In the genomic region with DNA sequence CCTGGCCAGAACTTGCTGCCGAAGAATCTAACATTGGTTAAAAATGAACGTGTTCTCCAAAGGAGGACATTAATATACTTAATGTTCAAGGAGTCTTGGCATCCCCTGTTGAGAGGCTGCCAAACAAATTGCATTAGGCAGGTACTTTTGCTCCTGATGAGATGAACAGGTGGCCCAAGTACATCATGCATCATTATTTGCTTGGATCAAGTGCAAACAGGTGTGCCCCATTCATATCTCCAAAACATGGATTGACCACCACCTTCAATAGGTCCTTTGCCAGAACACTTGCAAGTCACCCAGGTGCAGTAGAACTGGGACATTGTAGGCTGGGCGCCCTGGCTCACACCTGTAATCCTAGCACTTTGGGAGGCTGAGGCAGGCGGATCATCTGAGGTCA, we compare ENCODE assay signal across 30 cellular contexts.
"Had no signal": no experiment of that assay in that cellular context is flagged by ENCODE, and none has a peak within 500 bp of the region (broad histone marks: within the 10 kb centered on the region; RNA-seq: fewer than 3 reads in every experiment).

No MANE protein-coding gene starts in this region.

- H3K27me3 Mint-ChIP-seq: activated CD8-positive, alpha-beta memory T cell treated with anti-CD3 and anti-CD28 coated beads, Interleukin-2, amount 10 ng/mL, durations not matched to agents 7 days and 5 days; stimulated activated memory B cell treated with anti-CD40 and anti-IgM and Interleukin-4, amounts not matched to agents 10 μg/mL and 1 μg/mL and 100 μg/mL, for 72 hours; stimulated activated naive CD8-positive, alpha-beta T cell treated with anti-CD3 and anti-CD28 coated beads, Interleukin-15, amount 100 ng/mL, for 72 hours had no signal

- H3K9me3 ChIP-seq: psoas muscle had no signal

- H3K9ac ChIP-seq: parathyroid adenoma had no signal

- H3K4me1 Mint-ChIP-seq: activated B cell treated with CpG ODN at 0.5 μM for 24 hours; activated CD8-positive, alpha-beta memory T cell treated with anti-CD3 and anti-CD28 coated beads, Interleukin-2, amount 10 ng/mL, durations not matched to agents 7 days and 5 days; immature natural killer cell; memory B cell; naive thymus-derived CD8-positive, alpha-beta T cell; neural crest cell; stimulated activated memory B cell treated with anti-CD40 and anti-IgM and Interleukin-4, amounts not matched to agents 10 μg/mL and 1 μg/mL and 100 μg/mL, for 72 hours; stimulated activated naive CD8-positive, alpha-beta T cell treated with anti-CD3 and anti-CD28 coated beads, Interleukin-15, amount 100 ng/mL, for 72 hours had no signal

- ATAC-seq: activated CD8-positive, alpha-beta memory T cell treated with anti-CD3 and anti-CD28 coated beads, Interleukin-2, amount 10 ng/mL, durations not matched to agents 7 days and 5 days; activated CD8-positive, alpha-beta T cell treated with anti-CD3 and anti-CD28 coated beads, Interleukin-2, amount 10 ng/mL, durations not matched to agents 7 days and 5 days; activated naive CD4-positive, alpha-beta T cell treated with anti-CD3 and anti-CD28 coated beads, Interleukin-2, amount 50 U/mL, for 72 hours; activated T-cell treated with anti-CD3 and anti-CD28 coated beads, Interleukin-2, amount 50 U/mL, for 72 hours; esophagus mucosa; heart left ventricle; left colon; naive thymus-derived CD8-positive, alpha-beta T cell; psoas muscle; stimulated activated memory B cell treated with anti-CD40 and anti-IgM and Interleukin-4, amounts not matched to agents 10 μg/mL and 1 μg/mL and 100 μg/mL, for 72 hours; stimulated activated naive CD8-positive, alpha-beta T cell treated with anti-CD3 and anti-CD28 coated beads, Interleukin-15, amount 100 ng/mL, for 72 hours had no signal

- DNase-seq: activated B cell treated with CpG ODN at 0.5 μM for 24 hours; activated CD4-positive, alpha-beta T cell treated with anti-CD3 and anti-CD28 coated beads, Interleukin-2, amount 50 U/mL, for 1 hour; activated CD8-positive, alpha-beta memory T cell treated with anti-CD3 and anti-CD28 coated beads, Interleukin-2, amount 10 ng/mL, durations not matched to agents 7 days and 5 days; activated CD8-positive, alpha-beta T cell treated with anti-CD3 and anti-CD28 coated beads, Interleukin-2, amount 10 ng/mL, durations not matched to agents 7 days and 5 days; activated naive CD4-positive, alpha-beta T cell; activated T-cell treated with anti-CD3 and anti-CD28 coated beads for 4 hours; activated T-cell treated with anti-CD3 and anti-CD28 coated beads, Interleukin-2, amount 50 U/mL, for 72 hours; central memory CD4-positive, alpha-beta T cell; foreskin fibroblast; heart left ventricle; hypothalamus; immature natural killer cell; kidney; left colon; naive thymus-derived CD8-positive, alpha-beta T cell; occipital lobe; psoas muscle; stimulated activated CD4-positive, alpha-beta T cell treated with anti-CD3 and anti-CD28 coated beads, Interleukin-1b, Interleukin-23, amount 100 ng/mL, for 48 hours; stimulated activated CD4-positive, alpha-beta T cell treated with anti-CD3 and anti-CD28 coated beads, Interleukin-4, amount 100 ng/mL, for 4 hours; stimulated activated CD8-positive, alpha-beta memory T cell treated with anti-CD3 and anti-CD28 coated beads, Interleukin-4, amount 100 ng/mL, for 48 hours; stimulated activated naive CD8-positive, alpha-beta T cell treated with anti-CD3 and anti-CD28 coated beads, Interleukin-15, amount 100 ng/mL, for 72 hours; substantia nigra had no signal

- H3K27ac Mint-ChIP-seq: activated B cell treated with CpG ODN at 0.5 μM for 24 hours; activated CD8-positive, alpha-beta memory T cell treated with anti-CD3 and anti-CD28 coated beads, Interleukin-2, amount 10 ng/mL, durations not matched to agents 7 days and 5 days; activated CD8-positive, alpha-beta T cell treated with anti-CD3 and anti-CD28 coated beads, Interleukin-2, amount 10 ng/mL, durations not matched to agents 7 days and 5 days; activated naive CD4-positive, alpha-beta T cell treated with anti-CD3 and anti-CD28 coated beads, Interleukin-2, amount 50 U/mL, for 72 hours; activated T-cell treated with anti-CD3 and anti-CD28 coated beads, Interleukin-2, amount 50 U/mL, for 72 hours; immature natural killer cell; memory B cell; naive thymus-derived CD8-positive, alpha-beta T cell; stimulated activated memory B cell treated with anti-CD40 and anti-IgM and Interleukin-4, amounts not matched to agents 10 μg/mL and 1 μg/mL and 100 μg/mL, for 72 hours; stimulated activated naive CD8-positive, alpha-beta T cell treated with anti-CD3 and anti-CD28 coated beads, Interleukin-15, amount 100 ng/mL, for 72 hours had no signal

- H3K36me3 ChIP-seq: breast epithelium, heart left ventricle had no signal

- H3K4me3 Mint-ChIP-seq: activated B cell treated with CpG ODN at 0.5 μM for 24 hours; activated CD8-positive, alpha-beta memory T cell treated with anti-CD3 and anti-CD28 coated beads, Interleukin-2, amount 10 ng/mL, durations not matched to agents 7 days and 5 days; activated CD8-positive, alpha-beta T cell treated with anti-CD3 and anti-CD28 coated beads, Interleukin-2, amount 10 ng/mL, durations not matched to agents 7 days and 5 days; activated T-cell treated with anti-CD3 and anti-CD28 coated beads, Interleukin-2, amount 50 U/mL, for 72 hours; immature natural killer cell; memory B cell; naive thymus-derived CD8-positive, alpha-beta T cell; neural crest cell; stimulated activated memory B cell treated with anti-CD40 and anti-IgM and Interleukin-4, amounts not matched to agents 10 μg/mL and 1 μg/mL and 100 μg/mL, for 72 hours; stimulated activated naive CD8-positive, alpha-beta T cell treated with anti-CD3 and anti-CD28 coated beads, Interleukin-15, amount 100 ng/mL, for 72 hours had no signal

- H3K27ac ChIP-seq: breast epithelium, heart left ventricle, parathyroid adenoma, psoas muscle had no signal

- H3K36me3 Mint-ChIP-seq: activated CD8-positive, alpha-beta memory T cell treated with anti-CD3 and anti-CD28 coated beads, Interleukin-2, amount 10 ng/mL, durations not matched to agents 7 days and 5 days; activated naive CD4-positive, alpha-beta T cell treated with anti-CD3 and anti-CD28 coated beads, Interleukin-2, amount 50 U/mL, for 72 hours; memory B cell; stimulated activated memory B cell treated with anti-CD40 and anti-IgM and Interleukin-4, amounts not matched to agents 10 μg/mL and 1 μg/mL and 100 μg/mL, for 72 hours had no signal

- H3K4me3 ChIP-seq: breast epithelium, heart left ventricle, psoas muscle, smooth muscle cell had no signal

- H3K4me1 ChIP-seq: breast epithelium, heart left ventricle, parathyroid adenoma, psoas muscle had no signal
